7 cellular contexts compared by ENCODE assay signal in the genomic region with DNA sequence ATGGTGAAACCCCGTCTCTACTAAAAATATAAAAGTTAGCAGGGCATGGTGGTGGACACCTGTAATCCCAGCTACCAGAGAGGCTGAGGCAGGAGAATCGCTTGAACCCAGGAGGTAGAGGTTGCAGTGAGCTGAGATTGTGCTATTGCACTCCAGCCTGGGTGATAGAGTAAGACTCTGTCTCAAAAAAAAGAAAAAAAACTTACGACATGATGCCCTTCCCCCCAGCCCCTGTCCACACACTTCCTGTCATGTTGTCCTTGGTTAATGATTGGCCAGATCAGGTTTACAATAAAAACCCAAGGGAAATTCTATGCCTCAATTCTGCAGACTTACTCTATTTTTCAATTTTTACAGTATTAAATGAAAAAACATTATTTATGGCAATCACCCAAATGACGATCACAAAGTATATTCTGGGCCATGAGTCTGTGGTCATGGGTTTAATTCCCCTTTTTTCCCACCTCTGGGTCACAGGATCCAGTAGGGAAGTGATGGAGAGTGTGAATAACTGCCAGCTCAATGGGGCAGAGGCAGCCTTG.
A peak's percentile ranks its signal among the peaks of the same experiment; 100 is the strongest.
DNase-seq lines count a peak whose midpoint lies in the region; ATAC-seq and FAIRE-seq lines count a peak whose summit lies in the region.

No MANE protein-coding gene starts in this region.

- POLR2A ChIA-PET in activated CD4-positive, alpha-beta T cell treated with anti-CD3 and anti-CD28 coated beads, Interleukin-2, amount 10 ng/mL, durations not matched to agents 7 days and 5 days (lab: Charles Lee): no interaction called here

- peak; percentile 18 for ATAC-seq in HG03097 (IDR thresholded peaks at IDR 0.05; ENCODE audit: low FRiP score, unreplicated experiment)
- ATAC-seq in central memory CD8-positive, alpha-beta T cell (replicated peaks; ENCODE audit: extremely low read depth, poor library complexity, severe bottlenecking): no peak

- 19 to 46% (median 27%) methylated on average over 4 of the region's 4 CpGs for WGBS in small intestine, 3 donors

- peaks cover 5% of the 10 kb centered on the region for H3K4me1 Mint-ChIP-seq in central memory CD8-positive, alpha-beta T cell
- H3K4me1 Mint-ChIP-seq in activated CD4-positive, alpha-beta T cell treated with anti-CD3 and anti-CD28 coated beads, Interleukin-2, amount 10 ng/mL, durations not matched to agents 7 days and 5 days: peaks cover 20% of the 10 kb centered on the region

- no peaks in the 10 kb centered on the region for H3K9me3 Mint-ChIP-seq in central memory CD8-positive, alpha-beta T cell
- H3K9me3 Mint-ChIP-seq in activated CD4-positive, alpha-beta T cell treated with anti-CD3 and anti-CD28 coated beads, Interleukin-2, amount 10 ng/mL, durations not matched to agents 7 days and 5 days: no peaks in the 10 kb centered on the region

- peaks cover 1% of the 10 kb centered on the region for H3K36me3 Mint-ChIP-seq in central memory CD8-positive, alpha-beta T cell (ENCODE audit: insufficient read depth)
- H3K36me3 Mint-ChIP-seq in activated CD4-positive, alpha-beta T cell treated with anti-CD3 and anti-CD28 coated beads, Interleukin-2, amount 10 ng/mL, durations not matched to agents 7 days and 5 days (ENCODE audit: low read depth): no peaks in the 10 kb centered on the region

- no peaks in the 10 kb centered on the region for H3K27me3 ChIP-seq in small intestine (ENCODE audit: control insufficient read depth in 2 of 2, insufficient read depth in 2 of 2, low read length in 2 of 2)

- peak; percentile 30 for DNase-seq in GM19239 (ENCODE audit: insufficient read length, low spot score)
- DNase-seq in central memory CD8-positive, alpha-beta T cell (ENCODE audit: low spot score in 2 of 2): no peak
- DNase-seq in small intestine: peak; percentile 67
- DNase-seq in activated CD8-positive, alpha-beta memory T cell treated with anti-CD3 and anti-CD28 coated beads for 24 hours: no peak
- DNase-seq in activated CD4-positive, alpha-beta T cell treated with anti-CD3 and anti-CD28 coated beads, Interleukin-2, amount 10 ng/mL, durations not matched to agents 7 days and 5 days: no peak
- DNase-seq in NCI-H187 (lab: John Stamatoyannopoulos, UW): no peak

- peaks cover 0 to 10% of the 10 kb centered on the region in 2 donors for H3K4me1 ChIP-seq in small intestine (ENCODE audit: control insufficient read depth in 2 of 2, insufficient read depth in 1 of 2, low read depth in 1 of 2, low read length in 1 of 2)

- H3K36me3 ChIP-seq in small intestine (ENCODE audit: control insufficient read depth in 2 of 2, insufficient read depth in 2 of 2, low read length in 2 of 2): no peaks in the 10 kb centered on the region

- H3K9me3 ChIP-seq in small intestine (ENCODE audit: control insufficient read depth, low read depth): no peaks in the 10 kb centered on the region

- FAIRE-seq in GM19239 (lab: Jason Lieb, UNC): no peak
- FAIRE-seq in small intestine (lab: Jason Lieb, UNC): no peak

- CTCF ChIA-PET in activated CD4-positive, alpha-beta T cell treated with anti-CD3 and anti-CD28 coated beads, Interleukin-2, amount 10 ng/mL, durations not matched to agents 7 days and 5 days (lab: Charles Lee): no interaction called here

- H3K27ac Mint-ChIP-seq in central memory CD8-positive, alpha-beta T cell (ENCODE audit: low read depth): no peak overlapping the region
- no peak overlapping the region for H3K27ac Mint-ChIP-seq in activated CD4-positive, alpha-beta T cell treated with anti-CD3 and anti-CD28 coated beads, Interleukin-2, amount 10 ng/mL, durations not matched to agents 7 days and 5 days

- H3K27me3 Mint-ChIP-seq in central memory CD8-positive, alpha-beta T cell: peaks cover 16% of the 10 kb centered on the region
- H3K27me3 Mint-ChIP-seq in activated CD4-positive, alpha-beta T cell treated with anti-CD3 and anti-CD28 coated beads, Interleukin-2, amount 10 ng/mL, durations not matched to agents 7 days and 5 days: peaks cover 6% of the 10 kb centered on the region

- H3K4me3 Mint-ChIP-seq in central memory CD8-positive, alpha-beta T cell: peak overlapping the region; percentile 41
- H3K4me3 Mint-ChIP-seq in activated CD4-positive, alpha-beta T cell treated with anti-CD3 and anti-CD28 coated beads, Interleukin-2, amount 10 ng/mL, durations not matched to agents 7 days and 5 days: no peak overlapping the region

- no peak overlapping the region for H3K4me3 ChIP-seq in small intestine (ENCODE audit: low read depth in 1 of 2, low read length in 2 of 2)

- peak overlapping the region; percentile 91 to 95 for H3K27ac ChIP-seq in small intestine (ENCODE audit: low read depth in 1 of 2, low read length in 1 of 2)

Comparison
In these comparisons a context has a peak if more than half of its experiments do, and no peak if none do; other contexts are left out.
1. DNase-seq: peak in GM19239 (single experiment) and small intestine (single experiment); none in central memory CD8-positive, alpha-beta T cell (0 of 2), activated CD8-positive, alpha-beta memory T cell treated with anti-CD3 and anti-CD28 coated beads for 24 hours (single experiment), activated CD4-positive, alpha-beta T cell treated with anti-CD3 and anti-CD28 coated beads, Interleukin-2, amount 10 ng/mL, durations not matched to agents 7 days and 5 days (single experiment) and NCI-H187 (0 of 2).